ENCODE assay signal across 8 cellular contexts in genomic region chr3:102225407-102226132, GRCh38.
A peak's percentile ranks its signal among the peaks of the same experiment; 100 is the strongest.
DNase-seq lines count a peak whose midpoint lies in the region; ATAC-seq and TF ChIP-seq lines count a peak whose summit lies in the region.

No MANE protein-coding gene starts in this region.

- H3K36me3 ChIP-seq in SK-N-MC (ENCODE audit: insufficient read depth, low read length), result no peaks in the 10 kb centered on the region

- H3K9ac ChIP-seq in SK-N-MC (ENCODE audit: insufficient read length), result no peak overlapping the region

- H3K9me3 ChIP-seq in SK-N-MC (ENCODE audit: low read depth, low read length), result no peaks in the 10 kb centered on the region

- ATAC-seq in omental fat pad (ENCODE audit: low FRiP score) (peak; percentile 71), HG02840 (IDR thresholded peaks at IDR 0.05; ENCODE audit: low FRiP score, unreplicated experiment) (no peak), HG02973 (IDR thresholded peaks at IDR 0.05; ENCODE audit: unreplicated experiment) (no peak)

- no peak for TF ChIP-seq POLR2A in NB4 (IDR thresholded peaks at IDR 0.05; ENCODE audit: extremely low read depth, insufficient read length)

- H3K4me3 ChIP-seq in NB4 (ENCODE audit: low read depth, low read length) (no peak overlapping the region), SK-N-MC (no peak overlapping the region)

- TF ChIP-seq CTCF in GM20000 (IDR thresholded peaks at IDR 0.05; ENCODE audit: extremely low read depth, missing control alignments) (no peak), NB4 (IDR thresholded peaks at IDR 0.05; ENCODE audit: low read depth, low read length) (peak; percentile 17), omental fat pad (IDR thresholded peaks at IDR 0.05) (peak in 1 of 3 donors; percentile 32)

- in situ Hi-C loops in Caki2 (cut with HindIII; ENCODE audit: low pct_unique_long_range_greater_than_20kb, low sequenced_read_pairs), result loop anchor here (10.0 to 25.0 kb wide), 2 partner anchors 312 to 361 kb away; no protein-coding TSS in a partner anchor

- peak; percentile 59 for DNase-seq in Caki2 (ENCODE audit: low read depth)
- peak; percentile 29 for DNase-seq in GM20000 (ENCODE audit: low spot score)
- DNase-seq in NB4 (ENCODE audit: low read depth), result peak; percentile 51
- peak; percentile 75 for DNase-seq in SK-N-MC (ENCODE audit: low read depth, low spot score)
- DNase-seq in fibroblast of peridontal ligament (ENCODE audit: extremely low read depth), result peak; percentile 88
- DNase-seq in omental fat pad (ENCODE audit: low spot score), result no peak

- H3K27ac ChIP-seq in SK-N-MC, result no peak overlapping the region
